In genomic region chr3:71133874-71134273, GRCh38 we compare ENCODE assay signal across 13 cellular contexts.
DNase-seq lines count a peak whose midpoint lies in the region; ATAC-seq and TF ChIP-seq lines count a peak whose summit lies in the region.
"Had no signal": no experiment of that assay in that cellular context is flagged by ENCODE, and none has a peak within 500 bp of the region (broad histone marks: within the 10 kb centered on the region; RNA-seq: fewer than 3 reads in every experiment).

No MANE protein-coding gene starts in this region.

- H3K27ac Mint-ChIP-seq in activated naive CD4-positive, alpha-beta T cell treated with anti-CD3 and anti-CD28 coated beads, Interleukin-2, amount 50 U/mL, for 72 hours, result peak overlapping the region; percentile 18 to 71
- H3K27ac Mint-ChIP-seq in activated naive CD8-positive, alpha-beta T cell, result peak overlapping the region; percentile 97
- H3K27ac Mint-ChIP-seq in type B pancreatic cell, result peak overlapping the region; percentile 83

- ATAC-seq in activated naive CD4-positive, alpha-beta T cell treated with anti-CD3 and anti-CD28 coated beads, Interleukin-2, amount 50 U/mL, for 72 hours, result no peak
- ATAC-seq in HG02973 (IDR thresholded peaks at IDR 0.05; ENCODE audit: unreplicated experiment), result no peak
- ATAC-seq: heart left ventricle had no signal

- no peaks in the 10 kb centered on the region for H3K9me3 Mint-ChIP-seq in activated naive CD4-positive, alpha-beta T cell treated with anti-CD3 and anti-CD28 coated beads, Interleukin-2, amount 50 U/mL, for 72 hours
- H3K9me3 Mint-ChIP-seq in activated naive CD8-positive, alpha-beta T cell (ENCODE audit: low read depth), result no peaks in the 10 kb centered on the region
- H3K9me3 Mint-ChIP-seq in type B pancreatic cell, result no peaks in the 10 kb centered on the region

- TF ChIP-seq CTCF in type B pancreatic cell (conservative IDR thresholded peaks at IDR 0.05), result no peak

- no peaks in the 10 kb centered on the region for H3K27me3 Mint-ChIP-seq in activated naive CD8-positive, alpha-beta T cell
- no peaks in the 10 kb centered on the region for H3K27me3 Mint-ChIP-seq in type B pancreatic cell

- no peaks in the 10 kb centered on the region for H3K9me3 ChIP-seq in mucosa of stomach (ENCODE audit: control insufficient read depth, low read length)
- H3K9me3 ChIP-seq: heart left ventricle had no signal

- peaks cover 75% of the 10 kb centered on the region for H3K4me1 Mint-ChIP-seq in activated naive CD8-positive, alpha-beta T cell (ENCODE audit: low read depth)
- H3K4me1 Mint-ChIP-seq in type B pancreatic cell (ENCODE audit: unreplicated experiment), result peaks cover 62% of the 10 kb centered on the region

- no peaks in the 10 kb centered on the region for H3K36me3 ChIP-seq in mucosa of stomach (ENCODE audit: control insufficient read depth, insufficient read depth, low read length)
- H3K36me3 ChIP-seq: heart left ventricle had no signal

- peaks cover 51% of the 10 kb centered on the region for H3K4me1 ChIP-seq in mucosa of stomach (ENCODE audit: control insufficient read depth, insufficient read depth, low read length)

- H3K36me3 Mint-ChIP-seq in activated naive CD4-positive, alpha-beta T cell treated with anti-CD3 and anti-CD28 coated beads, Interleukin-2, amount 50 U/mL, for 72 hours, result peaks cover 0 to 25% of the 10 kb centered on the region in 2 donors
- H3K36me3 Mint-ChIP-seq in activated naive CD8-positive, alpha-beta T cell, result peaks cover 18% of the 10 kb centered on the region
- H3K36me3 Mint-ChIP-seq in type B pancreatic cell, result no peaks in the 10 kb centered on the region

- no peak for DNase-seq in activated naive CD4-positive, alpha-beta T cell treated with anti-CD3 and anti-CD28 coated beads, Interleukin-2, amount 50 U/mL, for 72 hours (ENCODE audit: low spot score in 2 of 2)
- no peak for DNase-seq in activated naive CD4-positive, alpha-beta T cell treated with anti-CD3 and anti-CD28 coated beads, Interleukin-2, amount 50 U/mL, for 16 hours
- DNase-seq in type B pancreatic cell (ENCODE audit: extremely low spot score, unreplicated experiment) (no peak), COLO668 (lab: John Stamatoyannopoulos, UW; ENCODE audit: unreplicated experiment) (no peak), RPMI8226 (no peak)
- DNase-seq: amniotic stem cell, heart left ventricle, T-helper 1 cell, trophoblast cell had no signal

- H3K4me3 Mint-ChIP-seq in activated naive CD8-positive, alpha-beta T cell, result peak overlapping the region; percentile 25
- peak overlapping the region; percentile 23 for H3K4me3 Mint-ChIP-seq in type B pancreatic cell

- peak overlapping the region; percentile 60 for H3K9ac ChIP-seq in mucosa of stomach (ENCODE audit: low read length)

- H3K27me3 ChIP-seq in mucosa of stomach (ENCODE audit: control insufficient read depth, insufficient read depth, low read length), result no peaks in the 10 kb centered on the region
- H3K27me3 ChIP-seq: heart left ventricle had no signal

- no peak overlapping the region for H3K4me3 ChIP-seq in mucosa of stomach (ENCODE audit: low read length)
- H3K4me3 ChIP-seq: heart left ventricle, lung had no signal

Comparison
In these comparisons a context has a peak if more than half of its experiments do, and no peak if none do; other contexts are left out.
1. H3K27ac Mint-ChIP-seq: peak in every context shown above with its lines; median percentile 97 in activated naive CD8-positive, alpha-beta T cell; 83 in type B pancreatic cell; 44 in activated naive CD4-positive, alpha-beta T cell treated with anti-CD3 and anti-CD28 coated beads, Interleukin-2, amount 50 U/mL, for 72 hours.